8 cellular contexts compared by ENCODE assay signal in the genomic region with DNA sequence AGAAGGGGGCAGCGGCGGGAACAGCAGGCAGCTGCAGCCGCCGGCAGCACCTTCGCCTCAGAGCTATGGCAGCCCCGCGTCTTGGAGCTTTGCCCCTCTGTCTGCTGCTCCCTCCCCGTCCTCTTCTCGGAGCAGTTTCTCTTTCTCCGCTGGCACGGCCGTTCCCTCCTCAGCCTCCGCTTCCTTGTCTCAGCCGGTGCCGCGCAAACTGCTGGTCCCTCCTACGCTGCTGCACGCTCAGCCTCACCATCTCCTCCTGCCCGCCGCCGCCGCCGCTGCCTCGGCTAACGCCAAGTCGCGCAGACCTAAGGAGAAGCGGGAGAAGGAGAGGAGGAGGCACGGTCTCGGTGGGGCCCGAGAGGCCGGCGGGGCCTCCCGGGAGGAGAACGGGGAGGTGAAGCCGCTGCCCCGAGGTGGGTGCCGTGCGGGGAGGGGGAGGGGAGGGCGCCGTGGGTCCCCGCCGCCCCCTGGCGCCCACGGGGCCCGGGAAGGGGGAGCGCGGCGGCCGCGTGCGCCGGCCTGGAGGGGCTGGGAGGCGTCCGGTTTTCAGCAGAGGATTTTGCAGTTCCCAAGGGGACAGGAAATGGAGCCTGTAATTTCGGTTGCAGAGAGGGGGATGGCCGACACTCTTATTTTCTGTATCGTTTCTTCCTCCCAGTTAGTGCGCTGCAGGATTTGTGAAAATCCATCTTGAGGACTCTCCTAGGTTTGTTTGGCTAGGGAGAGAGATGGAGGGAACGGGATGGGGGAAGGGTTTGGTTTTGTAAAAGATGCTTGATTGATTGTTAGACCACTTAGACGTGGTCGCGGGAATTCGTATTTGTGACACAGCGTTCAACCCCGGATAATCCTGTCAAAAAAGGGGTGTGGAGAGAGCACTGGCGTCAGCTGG. TPM values are rescaled to one million over a fixed set of nuclear protein-coding genes. Genes with fewer than 3 reads are reported as not detected.
A peak's percentile ranks its signal among the peaks of the same experiment; 100 is the strongest.
DNase-seq lines count a peak whose midpoint lies in the region; ATAC-seq and TF ChIP-seq lines count a peak whose summit lies in the region.

No MANE protein-coding gene starts in this region.

- H3K4me1 ChIP-seq in vagina: peaks cover 69% of the 10 kb centered on the region

- peak overlapping the region; percentile 99 for H3K27ac ChIP-seq in vagina

- no peak for TF ChIP-seq POLR2A in vagina (IDR thresholded peaks at IDR 0.05)

- ATAC-seq in activated naive CD8-positive, alpha-beta T cell treated with anti-CD3 and anti-CD28 coated beads, Interleukin-2, amount 50 U/mL, for 24 hours: peak; percentile 42
- peak; percentile 64 to 74 for ATAC-seq in left cardiac atrium

- H3K36me3 ChIP-seq in vagina: no peaks in the 10 kb centered on the region

- no peak for TF ChIP-seq CTCF in progenitor cell of endocrine pancreas (IDR thresholded peaks at IDR 0.05; ENCODE audit: unreplicated experiment)
- no peak for TF ChIP-seq CTCF in vagina (IDR thresholded peaks at IDR 0.05)

- H3K4me1 Mint-ChIP-seq in activated naive CD8-positive, alpha-beta T cell treated with anti-CD3 and anti-CD28 coated beads, Interleukin-2, amount 50 U/mL, for 24 hours: peaks cover 48% of the 10 kb centered on the region
- H3K4me1 Mint-ChIP-seq in progenitor cell of endocrine pancreas (ENCODE audit: low read depth): peaks cover 36% of the 10 kb centered on the region

- peak overlapping the region; percentile 98 for H3K4me3 Mint-ChIP-seq in activated naive CD8-positive, alpha-beta T cell treated with anti-CD3 and anti-CD28 coated beads, Interleukin-2, amount 50 U/mL, for 24 hours
- peak overlapping the region; percentile 98 for H3K4me3 Mint-ChIP-seq in progenitor cell of endocrine pancreas (ENCODE audit: low read depth)

- DNase-seq in Daoy (ENCODE audit: low read depth): peak; percentile 65
- peak; percentile 47 for DNase-seq in GOT3 (lab: John Stamatoyannopoulos, UW)
- peak; percentile 53 for DNase-seq in LoVo (ENCODE audit: low spot score)
- peak; percentile 27 for DNase-seq in SKM-1 treated with dmso at 0.1 percent for 144 hours (lab: John Stamatoyannopoulos, UW; ENCODE audit: unreplicated experiment)
- DNase-seq in activated naive CD8-positive, alpha-beta T cell treated with anti-CD3 and anti-CD28 coated beads, Interleukin-2, amount 50 U/mL, for 24 hours: peak; percentile 67
- peak; percentile 67 for DNase-seq in left cardiac atrium
- DNase-seq in progenitor cell of endocrine pancreas (ENCODE audit: low spot score, unreplicated experiment): peak; percentile 42
- no peak for DNase-seq in vagina (ENCODE audit: extremely low spot score in 2 of 2)

- intact Hi-C loops in left cardiac atrium (cut with DNase I): no loop called here
- intact Hi-C loops in vagina (cut with DNase I): no loop called here

- no peaks in the 10 kb centered on the region for H3K9me3 Mint-ChIP-seq in activated naive CD8-positive, alpha-beta T cell treated with anti-CD3 and anti-CD28 coated beads, Interleukin-2, amount 50 U/mL, for 24 hours
- H3K9me3 Mint-ChIP-seq in progenitor cell of endocrine pancreas (ENCODE audit: low read depth): no peaks in the 10 kb centered on the region

- H3K27ac Mint-ChIP-seq in activated naive CD8-positive, alpha-beta T cell treated with anti-CD3 and anti-CD28 coated beads, Interleukin-2, amount 50 U/mL, for 24 hours: peak overlapping the region; percentile 93
- H3K27ac Mint-ChIP-seq in progenitor cell of endocrine pancreas: peak overlapping the region; percentile 96

- H3K27me3 Mint-ChIP-seq in activated naive CD8-positive, alpha-beta T cell treated with anti-CD3 and anti-CD28 coated beads, Interleukin-2, amount 50 U/mL, for 24 hours: no peaks in the 10 kb centered on the region
- no peaks in the 10 kb centered on the region for H3K27me3 Mint-ChIP-seq in progenitor cell of endocrine pancreas

- H3K36me3 Mint-ChIP-seq in activated naive CD8-positive, alpha-beta T cell treated with anti-CD3 and anti-CD28 coated beads, Interleukin-2, amount 50 U/mL, for 24 hours (ENCODE audit: low read depth): peaks cover 13% of the 10 kb centered on the region
- peaks cover 6% of the 10 kb centered on the region for H3K36me3 Mint-ChIP-seq in progenitor cell of endocrine pancreas (ENCODE audit: insufficient read depth)

- no peaks in the 10 kb centered on the region for H3K27me3 ChIP-seq in vagina

- H3K9me3 ChIP-seq in vagina: no peaks in the 10 kb centered on the region

- peak overlapping the region; percentile 74 to 99 for H3K4me3 ChIP-seq in vagina

RNA-seq across cellular contexts. Expression of a gene that starts 0.6 kb away (rescaled TPM):
- 12.2 and 24.4 TPM in 2 replicates for total RNA-seq in Daoy (2014; rRNA removed; shearing (Covaris generic))
- 1 to 10 TPM; 9.5 to 9.7 TPM for total RNA-seq in left cardiac atrium
- total RNA-seq in progenitor cell of endocrine pancreas: 23.4 and 24.5 TPM in 2 replicates
- 11.3 TPM for total RNA-seq in vagina

Comparison
In these comparisons a context has a peak if more than half of its experiments do, and no peak if none do; other contexts are left out.
1. DNase-seq: peak in Daoy (single experiment), GOT3 (single experiment), LoVo (single experiment), SKM-1 treated with dmso at 0.1 percent for 144 hours (single experiment), activated naive CD8-positive, alpha-beta T cell treated with anti-CD3 and anti-CD28 coated beads, Interleukin-2, amount 50 U/mL, for 24 hours (single experiment), left cardiac atrium (single experiment) and progenitor cell of endocrine pancreas (single experiment); none in vagina (0 of 2).